In genomic region chr4:1984406-1985191, GRCh38 we compare ENCODE assay signal across 19 cellular contexts. TPM values are rescaled to one million over a fixed set of nuclear protein-coding genes. Genes with fewer than 3 reads are reported as not detected.
DNase-seq lines count a peak whose midpoint lies in the region; ATAC-seq, FAIRE-seq and TF ChIP-seq lines count a peak whose summit lies in the region.
"Had no signal": no experiment of that assay in that cellular context is flagged by ENCODE, and none has a peak within 500 bp of the region (broad histone marks: within the 10 kb centered on the region; RNA-seq: fewer than 3 reads in every experiment).

No MANE protein-coding gene starts in this region.

- H2AFZ ChIP-seq in K562 (ENCODE audit: low read depth, low read length) (no peak overlapping the region), osteoblast (ENCODE audit: low read length) (no peak overlapping the region)
- H2AFZ ChIP-seq: PC-9 had no signal

- peaks cover 15% of the 10 kb centered on the region for H4K20me1 ChIP-seq in K562 (replicated peaks; ENCODE audit: control insufficient read depth, insufficient read depth, low read length)
- peaks cover 9% of the 10 kb centered on the region for H4K20me1 ChIP-seq in osteoblast (ENCODE audit: insufficient read depth, low read length)

- CTCF ChIA-PET in activated CD8-positive, alpha-beta memory T cell treated with anti-CD3 and anti-CD28 coated beads, Interleukin-2, amount 10 ng/mL, durations not matched to agents 7 days and 5 days (lab: Charles Lee): no interaction called here
- CTCF ChIA-PET in HEK293 (lab: Yijun Ruan, JAX) (interaction anchor here (0.6 kb wide), 1 partner anchor 49 kb away, joined by 3 read pairs; no protein-coding TSS in a partner anchor), K562 (lab: Yijun Ruan, JAX; ENCODE audit: low intra/inter-chr PET ratio) (no interaction called here)

- ATAC-seq in activated CD8-positive, alpha-beta memory T cell treated with anti-CD3 and anti-CD28 coated beads, Interleukin-2, amount 10 ng/mL, durations not matched to agents 7 days and 5 days: no peak
- ATAC-seq in K562 (no peak), HG03135 (IDR thresholded peaks at IDR 0.05; ENCODE audit: unreplicated experiment) (no peak)
- ATAC-seq: T-cell had no signal

- 94% methylated on average over 26 of the region's 27 CpGs for WGBS in K562 (ENCODE audit: insufficient coverage, low coverage, missing lambda C conversion rate)
- 69% methylated on average over 27 of the region's 27 CpGs for WGBS in prostate gland

- H3K27me3 Mint-ChIP-seq in activated CD8-positive, alpha-beta memory T cell treated with anti-CD3 and anti-CD28 coated beads, Interleukin-2, amount 10 ng/mL, durations not matched to agents 7 days and 5 days: no peaks in the 10 kb centered on the region
- H3K27me3 Mint-ChIP-seq: CD8-positive, alpha-beta memory T cell; naive B cell; T-cell had no signal

- no peak overlapping the region for H3K4me3 Mint-ChIP-seq in activated CD8-positive, alpha-beta memory T cell treated with anti-CD3 and anti-CD28 coated beads, Interleukin-2, amount 10 ng/mL, durations not matched to agents 7 days and 5 days
- H3K4me3 Mint-ChIP-seq: naive B cell, T-cell had no signal

- H3K4me1 ChIP-seq in HEK293 (ENCODE audit: control insufficient read depth, insufficient read depth, low read length) (no peaks in the 10 kb centered on the region), K562 (replicated peaks in 1 of 2; ENCODE audit: control insufficient read depth in 2 of 2, insufficient read depth in 2 of 2, low read length in 2 of 2) (peaks cover 2 to 55% of the 10 kb centered on the region in 2 experiments; a peak in 4 of 5 replicates), osteoblast (ENCODE audit: insufficient read depth, low read length) (no peaks in the 10 kb centered on the region), prostate gland (replicated peaks) (no peaks in the 10 kb centered on the region)

- H3K9me3 ChIP-seq in HEK293 (ENCODE audit: control insufficient read depth, insufficient read depth, low read depth, low read length): no peaks in the 10 kb centered on the region
- no peaks in the 10 kb centered on the region for H3K9me3 ChIP-seq in K562 (replicated peaks; ENCODE audit: control insufficient read depth, insufficient read depth, low read depth, low read length)
- no peaks in the 10 kb centered on the region for H3K9me3 ChIP-seq in osteoblast (ENCODE audit: low read depth, low read length)
- no peaks in the 10 kb centered on the region for H3K9me3 ChIP-seq in prostate gland
- H3K9me3 ChIP-seq: tibial artery had no signal

- POLR2A ChIA-PET in HEK293 (lab: Yijun Ruan, JAX): interaction anchor here (1.0 kb wide), 1 partner anchor 18 kb away, joined by 3 read pairs; no protein-coding TSS in a partner anchor
- POLR2A ChIA-PET in K562 (lab: Yijun Ruan, JAX): interaction anchor here (0.6 to 1.9 kb wide), 4 partner anchors 11 to 162 kb away, joined by 3 to 7 read pairs (median 4); partner anchors contain the start of gene NELFA

- H3K79me2 ChIP-seq in K562 (ENCODE audit: control insufficient read depth, insufficient read depth, low read length) (no peaks in the 10 kb centered on the region), osteoblast (ENCODE audit: insufficient read depth, low read length) (no peaks in the 10 kb centered on the region)

- no peak for FAIRE-seq in K562 (lab: Jason Lieb, UNC)

- no peak for TF ChIP-seq EP300 in K562 (IDR thresholded peaks at IDR 0.05; ENCODE audit: low read length)

- in situ Hi-C loops in K562 (cut with MboI): no loop called here

- no peak for TF ChIP-seq POLR2A in K562 (conservative IDR thresholded peaks at IDR 0.05)
- no peak for TF ChIP-seq POLR2A in prostate gland (IDR thresholded peaks at IDR 0.05)

- H3K9ac ChIP-seq in K562 (ENCODE audit: insufficient read depth in 1 of 2, low read depth in 2 of 2, low read length in 2 of 2): 0 out of 4 replicates have a peak overlapping the region, but pooled peaks of 1 of the 2 experiments have one; percentile 30

- H3K4me3 ChIP-seq in HEK293 (ENCODE audit: low read depth, low read length) (no peak overlapping the region), K562 (no peak overlapping the region), osteoblast (ENCODE audit: insufficient read depth, low read length) (no peak overlapping the region), prostate gland (no peak overlapping the region)
- H3K4me3 ChIP-seq: dorsolateral prefrontal cortex, PC-9, tibial artery had no signal

- H3K36me3 ChIP-seq in HEK293 (ENCODE audit: control insufficient read depth in 2 of 2, insufficient read depth in 1 of 2, low read length in 2 of 2) (peaks cover 0 to 93% of the 10 kb centered on the region in 2 experiments; a peak in 1 of 3 replicates), K562 (ENCODE audit: control insufficient read depth, insufficient read depth, low read length) (peaks cover 96% of the 10 kb centered on the region), osteoblast (ENCODE audit: insufficient read depth, low read length) (peaks cover 45% of the 10 kb centered on the region), prostate gland (peaks cover 4 to 31% of the 10 kb centered on the region in 2 donors)

- H3K9me1 ChIP-seq in K562 (ENCODE audit: control insufficient read depth, insufficient read depth, low read length): no peaks in the 10 kb centered on the region

- H3K9me3 Mint-ChIP-seq in activated CD8-positive, alpha-beta memory T cell treated with anti-CD3 and anti-CD28 coated beads, Interleukin-2, amount 10 ng/mL, durations not matched to agents 7 days and 5 days (ENCODE audit: low read depth): no peaks in the 10 kb centered on the region
- H3K9me3 Mint-ChIP-seq: CD8-positive, alpha-beta memory T cell; naive B cell; T-cell had no signal

- no peaks in the 10 kb centered on the region for H3K27me3 ChIP-seq in K562 (ENCODE audit: control insufficient read depth in 2 of 2, insufficient read depth in 2 of 2, low read length in 2 of 2)
- H3K27me3 ChIP-seq in osteoblast (ENCODE audit: insufficient read depth, low read length): no peaks in the 10 kb centered on the region
- H3K27me3 ChIP-seq in prostate gland (replicated peaks; ENCODE audit: insufficient read depth): no peaks in the 10 kb centered on the region
- H3K27me3 ChIP-seq: dorsolateral prefrontal cortex, tibial artery had no signal

- intact Hi-C loops in K562 (cut with micrococcal nuclease) (no loop called here), prostate gland (cut with DNase I) (no loop called here)

- TF ChIP-seq CTCF in HEK293 (tag by site-specific recombination; IDR thresholded peaks at IDR 0.05) (no peak), K562 (IDR thresholded peaks at IDR 0.05 in 2 of 3, conservative IDR thresholded peaks at IDR 0.05 in 1 of 3; ENCODE audit: insufficient read depth in 2 of 3, low read depth in 1 of 3, low read length in 3 of 3) (no peak), osteoblast (IDR thresholded peaks at IDR 0.05; ENCODE audit: extremely low read depth, low read depth, low read length) (no peak), prostate gland (IDR thresholded peaks at IDR 0.05) (no peak)

- no peak for DNase-seq in activated CD8-positive, alpha-beta memory T cell treated with anti-CD3 and anti-CD28 coated beads, Interleukin-2, amount 10 ng/mL, durations not matched to agents 7 days and 5 days
- no peak for DNase-seq in activated CD8-positive, alpha-beta memory T cell treated with anti-CD3 and anti-CD28 coated beads for 24 hours
- DNase-seq in K562 (ENCODE audit: extremely low read depth in 1 of 4, low spot score in 3 of 4) (no peak), osteoblast (ENCODE audit: insufficient read length, low spot score, missing footprints) (peak; percentile 55), prostate gland (ENCODE audit: low spot score) (no peak), cerebellar nuclear complex (lab: John Stamatoyannopoulos, UW) (no peak)
- DNase-seq: activated T-cell treated with anti-CD3 and anti-CD28 coated beads, Interleukin-2, amount 50 U/mL, for 1 hour; CD8-positive, alpha-beta memory T cell; hippocampal formation; Kasumi-1; naive B cell; NCI-H524 treated with DMSO at 0.1 percent for 48 hours; PC-9; stimulated activated CD4-positive, alpha-beta T cell treated with anti-CD3 and anti-CD28 coated beads, Interleukin-2, amount 100 ng/mL, for 24 hours; T-cell; tibial artery had no signal

- no peak for TF ChIP-seq RAD21 in K562 (CRISPR knock-in tag; conservative IDR thresholded peaks at IDR 0.05 in 1 of 2, IDR thresholded peaks at IDR 0.05 in 1 of 2)

- H3K4me1 Mint-ChIP-seq in activated CD8-positive, alpha-beta memory T cell treated with anti-CD3 and anti-CD28 coated beads, Interleukin-2, amount 10 ng/mL, durations not matched to agents 7 days and 5 days: no peaks in the 10 kb centered on the region
- H3K4me1 Mint-ChIP-seq: naive B cell, T-cell had no signal

- H3K27ac Mint-ChIP-seq in activated CD8-positive, alpha-beta memory T cell treated with anti-CD3 and anti-CD28 coated beads, Interleukin-2, amount 10 ng/mL, durations not matched to agents 7 days and 5 days: peak overlapping the region; percentile 6
- H3K27ac Mint-ChIP-seq: T-cell had no signal

- H3K27ac ChIP-seq in HEK293 (ENCODE audit: extremely low read depth, low read depth, low read length) (no peak overlapping the region), K562 (ENCODE audit: extremely low read depth, low read depth, low read length) (no peak overlapping the region), osteoblast (ENCODE audit: low read depth, low read length) (no peak overlapping the region), prostate gland (no peak overlapping the region)
- H3K27ac ChIP-seq: PC-9, tibial artery had no signal

- peaks cover 14% of the 10 kb centered on the region for H3K36me3 Mint-ChIP-seq in activated CD8-positive, alpha-beta memory T cell treated with anti-CD3 and anti-CD28 coated beads, Interleukin-2, amount 10 ng/mL, durations not matched to agents 7 days and 5 days
- H3K36me3 Mint-ChIP-seq: naive B cell had no signal

- BruUV-seq in K562 (replicated peaks; lab: Mats Ljungman, UMichigan): no TSS peak

- H3K4me2 ChIP-seq in K562 (ENCODE audit: insufficient read depth, low read length) (no peak overlapping the region), osteoblast (ENCODE audit: insufficient read depth, low read length) (no peak overlapping the region)
- H3K4me2 ChIP-seq: PC-9 had no signal

RNA-seq across cellular contexts. Expression of gene NELFA, which starts 24.2 kb away (rescaled TPM):
- 10 to 100 TPM; 40.1 to 42.6 TPM for total RNA-seq in activated CD8-positive, alpha-beta memory T cell treated with anti-CD3 and anti-CD28 coated beads, Interleukin-2, amount 10 ng/mL, durations not matched to agents 7 days and 5 days
- total RNA-seq in K562 (2011; cell fraction: chromatin; rRNA removed; ENCODE audit: low replicate concordance): 38.8 and 78.3 TPM in 2 replicates
- total RNA-seq in K562 (2011; cell fraction: nucleolus; rRNA removed): 62.0 and 74.4 TPM in 2 replicates
- total RNA-seq in K562 (2011; cell fraction: nucleoplasm; rRNA removed): 44.5 and 47.7 TPM in 2 replicates
- 29.1 and 33.3 TPM in 2 replicates for total RNA-seq in K562 (2014; rRNA removed)
- total RNA-seq in K562 (2014; rRNA removed; fragmentation: Illumina TruSeq; extraction: Trizol): 10.6 and 12.0 TPM in 2 replicates
- 16.4 and 18.9 TPM in 2 replicates for total RNA-seq in K562 (2015; rRNA removed; fragmentation: Illumina TruSeq; extraction: Trizol)
- total RNA-seq in K562 (2021): 59.6 and 63.0 TPM in 2 replicates
- polyA plus RNA-seq in K562 (2011; rRNA removed): 12.9 and 28.3 TPM in 2 replicates
- polyA plus RNA-seq in K562 (2011; cell fraction: cytosol; rRNA removed): 19.0 and 31.9 TPM in 2 replicates
- polyA plus RNA-seq in K562 (2011; cell fraction: nucleus; rRNA removed): 59.7 and 83.0 TPM in 2 replicates
- polyA plus RNA-seq in K562 (2012): 44.5 and 46.5 TPM in 2 replicates
- polyA plus RNA-seq in K562 (2014; fragmentation: Illumina TruSeq; extraction: Trizol): 14.8 and 32.1 TPM in 2 replicates
- 1 to 10 TPM in 1 of 2 experiments, under 1 TPM in 1; 0.76 to 1.4 TPM for polyA plus RNA-seq in K562 (2014; fragmentation: Nextera tagmentation; extraction: Ambion mirVana)
- polyA plus RNA-seq in K562 (2014; rRNA removed): 33.6 and 36.5 TPM in 2 replicates
- polyA minus RNA-seq in K562 (2011; rRNA and poly(A)+ RNA removed): 7.8 and 9.9 TPM in 2 replicates
- polyA minus RNA-seq in K562 (2011; cell fraction: cytosol; rRNA and poly(A)+ RNA removed): 26.9 and 38.7 TPM in 2 replicates
- polyA minus RNA-seq in K562 (2011; cell fraction: nucleus; rRNA and poly(A)+ RNA removed): 48.3 and 117 TPM in 2 replicates
- total RNA-seq in osteoblast: 19.2 and 19.9 TPM in 2 replicates
- 10 to 100 TPM; 29.5 to 53.3 TPM for total RNA-seq in prostate gland
